ENCODE assay signal across 8 cellular contexts in the genomic region with DNA sequence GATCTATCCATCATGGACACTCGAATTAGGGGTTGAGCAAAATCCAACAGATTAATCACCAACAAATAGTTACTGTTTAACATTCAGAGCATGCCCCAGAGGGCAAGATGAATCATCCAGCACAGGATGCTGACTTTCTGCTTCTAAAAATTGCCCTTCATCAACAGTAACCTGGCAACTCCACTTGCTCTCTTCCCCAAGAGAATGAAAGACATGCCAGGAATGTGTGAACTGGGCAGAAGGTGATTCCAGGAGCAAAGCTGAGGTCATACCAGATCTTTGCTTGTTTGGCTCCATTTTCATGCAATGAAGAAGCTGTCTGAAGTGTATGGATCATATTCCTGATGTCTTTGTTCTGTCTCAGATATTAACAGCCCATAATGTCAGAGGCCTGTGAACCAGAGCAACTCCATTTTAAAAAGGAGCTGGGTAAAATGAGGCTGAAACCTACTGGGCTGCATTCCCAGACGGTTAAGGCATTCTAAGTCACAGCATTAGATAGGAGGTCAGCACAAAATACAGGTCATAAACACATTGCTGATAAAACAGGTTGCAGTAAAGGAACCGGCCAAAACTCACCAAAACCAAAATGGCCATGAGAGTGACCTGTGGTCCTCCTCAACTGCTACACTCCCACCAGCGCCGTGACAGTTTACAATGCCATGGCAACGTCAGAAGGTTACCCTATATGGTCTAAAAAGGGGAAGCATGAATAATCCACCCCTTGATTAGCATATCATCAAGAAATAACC. TPM values are rescaled to one million over a fixed set of nuclear protein-coding genes. Genes with fewer than 3 reads are reported as not detected.
A peak's percentile ranks its signal among the peaks of the same experiment; 100 is the strongest.
DNase-seq lines count a peak whose midpoint lies in the region; ATAC-seq and TF ChIP-seq lines count a peak whose summit lies in the region.

No MANE protein-coding gene starts in this region.

- BruUV-seq in Caco-2 (replicated peaks; lab: Mats Ljungman, UMichigan) = no TSS peak

- H3K36me3 ChIP-seq in Caco-2 (ENCODE audit: control insufficient read depth, insufficient read depth, low read length) (no peaks in the 10 kb centered on the region), lower lobe of right lung (no peaks in the 10 kb centered on the region), thyroid gland (no peaks in the 10 kb centered on the region)

- H3K9me3 Mint-ChIP-seq in Caco-2 (ENCODE audit: unreplicated experiment) = no peaks in the 10 kb centered on the region
- H3K9me3 Mint-ChIP-seq in HFFc6 = no peaks in the 10 kb centered on the region

- H3K9me3 ChIP-seq in Caco-2 (no peaks in the 10 kb centered on the region), lower lobe of right lung (no peaks in the 10 kb centered on the region), thyroid gland (no peaks in the 10 kb centered on the region)

- ATAC-seq in lower lobe of right lung = peak in 1 of 2 donors; percentile 36

- H3K27me3 Mint-ChIP-seq in Caco-2 (ENCODE audit: insufficient read depth, unreplicated experiment) = no peaks in the 10 kb centered on the region
- H3K27me3 Mint-ChIP-seq in HFFc6 (ENCODE audit: insufficient read depth) = peaks cover 2% of the 10 kb centered on the region

- WGBS in thyroid gland, 2 donors = 57 to 78% methylated on average over 6 of the region's 6 CpGs

- no peak for TF ChIP-seq POLR2A in thyroid gland (IDR thresholded peaks at IDR 0.05)

- peak overlapping the region; percentile 99 for H3K27ac ChIP-seq in lower lobe of right lung
- H3K27ac ChIP-seq in thyroid gland = peak overlapping the region; percentile 90 to 100 (median 99)

- H3K27ac Mint-ChIP-seq in Caco-2 (ENCODE audit: unreplicated experiment) (peak overlapping the region; percentile 94), HFFc6 (peak overlapping the region; percentile 97)

- H3K27me3 ChIP-seq in Caco-2 (replicated peaks; ENCODE audit: control insufficient read depth, insufficient read depth, low read length) (no peaks in the 10 kb centered on the region), lower lobe of right lung (ENCODE audit: low read depth) (no peaks in the 10 kb centered on the region), thyroid gland (no peaks in the 10 kb centered on the region)

- peaks cover 29% of the 10 kb centered on the region for H3K4me1 ChIP-seq in Caco-2
- H3K4me1 ChIP-seq in lower lobe of right lung = peaks cover 31% of the 10 kb centered on the region
- peaks cover 8 to 28% of the 10 kb centered on the region in 2 donors for H3K4me1 ChIP-seq in thyroid gland

- H3K4me1 Mint-ChIP-seq in Caco-2 (ENCODE audit: low read depth, unreplicated experiment) (peaks cover 17% of the 10 kb centered on the region), HFFc6 (ENCODE audit: low read depth) (peaks cover 31% of the 10 kb centered on the region)

- TF ChIP-seq CTCF in Caco-2 (IDR thresholded peaks at IDR 0.05; ENCODE audit: insufficient read depth in 1 of 2, low read depth in 1 of 2, low read length in 1 of 2, severe bottlenecking in 1 of 2, unreplicated experiment in 1 of 2) (no peak), HFFc6 (IDR thresholded peaks at IDR 0.05) (no peak), lower lobe of right lung (IDR thresholded peaks at IDR 0.05) (no peak), thyroid gland (IDR thresholded peaks at IDR 0.05) (no peak)

- intact Hi-C loops in Caco-2 (cut with micrococcal nuclease; ENCODE audit: unreplicated experiment) = loop anchor here (1.0 kb wide), 2 partner anchors 81 to 146 kb away; no protein-coding TSS in a partner anchor
- intact Hi-C loops in lower lobe of right lung (cut with DNase I) = no loop called here
- intact Hi-C loops in thyroid gland (cut with DNase I) = no loop called here

- peak; percentile 83 to 90 for DNase-seq in Caco-2
- DNase-seq in HFFc6 = peak; percentile 97
- peak; percentile 96 for DNase-seq in SK-MEL-5 (ENCODE audit: low read depth, low spot score)
- DNase-seq in dermis blood vessel endothelial cell = peak; percentile 97
- no peak for DNase-seq in lower lobe of right lung
- DNase-seq in thyroid gland = peak; percentile 31 to 50
- no peak for DNase-seq in DMS114 treated with DMSO at 0.1 percent for 48 hours (lab: John Stamatoyannopoulos, UW; ENCODE audit: unreplicated experiment)
- DNase-seq in hippocampal formation (lab: John Stamatoyannopoulos, UW) = no peak

- CTCF ChIA-PET in Caco-2 (lab: Charles Lee) = interaction anchor here (1.1 kb wide), 1 partner anchor 29 kb away, joined by 4 read pairs; the partner anchor contains the start of gene HABP4

- POLR2A ChIA-PET in Caco-2 (lab: Charles Lee) = interaction anchor here (0.8 kb wide), 1 partner anchor 29 kb away, joined by 6 read pairs; the partner anchor contains the start of gene HABP4

- H3K4me3 Mint-ChIP-seq in Caco-2 (ENCODE audit: unreplicated experiment) (peak overlapping the region; percentile 94), HFFc6 (peak overlapping the region; percentile 90)

- H3K4me3 ChIP-seq in Caco-2 (ENCODE audit: low read depth, low read length) (no peak overlapping the region), lower lobe of right lung (no peak overlapping the region), thyroid gland (replicated peaks in 1 of 3) (no peak overlapping the region)

- H3K36me3 Mint-ChIP-seq in Caco-2 (ENCODE audit: insufficient read depth, unreplicated experiment) (peaks cover 32% of the 10 kb centered on the region), HFFc6 (ENCODE audit: low read depth) (no peaks in the 10 kb centered on the region)

- in situ Hi-C loops in SK-MEL-5 (cut with HindIII; ENCODE audit: low pct_unique_long_range_greater_than_20kb, low sequenced_read_pairs) = no loop called here

RNA-seq across cellular contexts. Expression of gene ZNF367, which starts 2.5 kb away (rescaled TPM):
- total RNA-seq in Caco-2 (2022) = 9.3 and 10.0 TPM in 2 replicates
- total RNA-seq in HFFc6 (2021; fragmentation: NEBNext Ultra II Directional; extraction: Animal tissue kit (Norgen Biotek cat#: 25700)) = 10 to 100 TPM in 5 of 6 experiments, 1 to 10 TPM in 1; 6.1 to 12.2 (median 11.5) TPM
- 9.9 and 11.4 TPM in 2 replicates for total RNA-seq in SK-MEL-5 (2014; rRNA removed; shearing (Covaris generic))
- polyA plus RNA-seq in SK-MEL-5 (2015; cell fraction: cytosol; rRNA removed) = 7.2 and 8.4 TPM in 2 replicates
- polyA plus RNA-seq in SK-MEL-5 (2015; cell fraction: nucleus; rRNA removed) = 12.5 and 14.1 TPM in 2 replicates
- total RNA-seq in dermis blood vessel endothelial cell = 8.0 and 12.8 TPM in 2 replicates
- 1.1 TPM for total RNA-seq in lower lobe of right lung
- total RNA-seq in thyroid gland = 1 to 10 TPM; 1.2 to 1.8 (median 1.7) TPM

RNA-seq across cellular contexts. Expression of gene HABP4, which starts 29.3 kb away (rescaled TPM):
- total RNA-seq in Caco-2 (2022) (24.8 and 26.7 TPM in 2 replicates), dermis blood vessel endothelial cell (7.3 and 9.0 TPM in 2 replicates), lower lobe of right lung (9.8 TPM), thyroid gland (10 to 100 TPM; 18.4 to 24.1 (median 20.8) TPM)
- total RNA-seq in HFFc6 (2021; fragmentation: NEBNext Ultra II Directional; extraction: Animal tissue kit (Norgen Biotek cat#: 25700)) = 10 to 100 TPM; 20.1 to 26.6 (median 24.9) TPM
- 12.1 and 12.7 TPM in 2 replicates for total RNA-seq in SK-MEL-5 (2014; rRNA removed; shearing (Covaris generic))
- polyA plus RNA-seq in SK-MEL-5 (2015; cell fraction: cytosol; rRNA removed) = 21.0 and 23.8 TPM in 2 replicates
- 5.3 and 7.3 TPM in 2 replicates for polyA plus RNA-seq in SK-MEL-5 (2015; cell fraction: nucleus; rRNA removed)

RNA-seq across cellular contexts. Expression of gene SLC35D2, which starts 37.1 kb away (rescaled TPM):
- total RNA-seq in Caco-2 (2022) (77.5 and 81.0 TPM in 2 replicates), dermis blood vessel endothelial cell (29.2 and 31.1 TPM in 2 replicates), lower lobe of right lung (32.4 TPM), thyroid gland (10 to 100 TPM; 39.1 to 53.3 (median 46.1) TPM)
- 10 to 100 TPM; 15.6 to 23.9 (median 19.9) TPM for total RNA-seq in HFFc6 (2021; fragmentation: NEBNext Ultra II Directional; extraction: Animal tissue kit (Norgen Biotek cat#: 25700))
- total RNA-seq in SK-MEL-5 (2014; rRNA removed; shearing (Covaris generic)) = 48.7 and 54.5 TPM in 2 replicates
- polyA plus RNA-seq in SK-MEL-5 (2015; cell fraction: cytosol; rRNA removed) = 39.6 and 42.5 TPM in 2 replicates
- polyA plus RNA-seq in SK-MEL-5 (2015; cell fraction: nucleus; rRNA removed) = 20.6 and 24.1 TPM in 2 replicates

Comparison
In these comparisons a context has a peak if more than half of its experiments do, and no peak if none do; other contexts are left out.
1. DNase-seq: peak in Caco-2 (2 of 2), HFFc6 (single experiment), SK-MEL-5 (single experiment), dermis blood vessel endothelial cell (single experiment) and thyroid gland (2 of 2); none in lower lobe of right lung (single experiment), DMS114 treated with DMSO at 0.1 percent for 48 hours (single experiment) and hippocampal formation (0 of 2).